Comparison of ENCODE assay signal across 8 cellular contexts in the genomic region with DNA sequence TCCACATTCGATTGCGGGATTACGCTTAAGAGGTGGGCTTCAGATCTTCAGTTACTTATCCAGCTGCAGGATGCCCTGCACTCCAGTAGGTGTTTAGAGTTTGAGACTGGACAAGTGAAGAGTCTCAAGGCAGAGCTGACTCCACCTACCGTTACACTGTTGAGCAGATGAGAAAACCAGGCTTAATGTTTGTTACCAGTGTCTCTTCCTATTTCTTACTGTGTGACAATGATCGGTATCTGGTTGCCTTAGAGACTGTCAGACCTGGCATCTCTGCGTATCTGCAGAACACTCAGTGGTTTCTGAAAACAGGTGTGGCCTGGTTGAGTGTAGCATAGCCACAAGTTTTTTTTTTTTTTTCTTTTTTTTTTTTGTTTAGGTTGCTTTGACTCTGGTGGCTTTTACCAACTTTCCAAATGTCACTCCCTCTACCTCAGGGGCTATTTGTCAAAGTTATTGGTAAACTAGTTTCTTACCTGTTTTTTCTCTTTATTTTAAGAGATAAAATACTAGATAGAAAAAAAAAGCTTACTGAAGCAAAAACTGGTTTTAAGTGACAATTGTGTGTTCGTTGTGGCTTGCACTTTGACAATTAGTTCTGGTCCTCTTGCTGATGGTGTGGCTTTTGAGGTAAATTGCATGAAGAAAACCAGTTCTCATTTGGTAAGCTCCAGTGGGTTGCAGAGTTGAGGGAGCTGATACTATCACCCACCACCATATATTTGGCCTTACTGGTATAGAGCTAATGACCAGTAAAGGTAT.
DNase-seq lines count a peak whose midpoint lies in the region; ATAC-seq and TF ChIP-seq lines count a peak whose summit lies in the region.

No MANE protein-coding gene starts in this region.

- no peaks in the 10 kb centered on the region for H3K36me3 ChIP-seq in lower lobe of right lung

- CTCF ChIA-PET in WTC11 (lab: Charles Lee) (interaction anchor here (0.7 kb wide), 2 partner anchors 145 to 328 kb away, joined by 4 to 8 read pairs; no protein-coding TSS in a partner anchor), Calu3 (lab: Charles Lee) (no interaction called here)

- H3K4me3 ChIP-seq in lower lobe of right lung = no peak overlapping the region

- DNase-seq in activated CD8-positive, alpha-beta memory T cell treated with anti-CD3 and anti-CD28 coated beads, Interleukin-2, amount 50 U/mL, for 1 hour (ENCODE audit: extremely low read depth) = peak; percentile 69
- DNase-seq in activated CD8-positive, alpha-beta memory T cell treated with anti-CD3 and anti-CD28 coated beads for 24 hours = no peak
- DNase-seq in WTC11 (ENCODE audit: low spot score) (no peak), lower lobe of right lung (no peak), NCI-H1105 (lab: John Stamatoyannopoulos, UW) (no peak), Calu3 (no peak), GDM1 (lab: John Stamatoyannopoulos, UW) (no peak)

- H3K27ac Mint-ChIP-seq in WTC11 (no peak overlapping the region), Calu3 (ENCODE audit: unreplicated experiment) (no peak overlapping the region)

- H3K36me3 Mint-ChIP-seq in WTC11 (no peaks in the 10 kb centered on the region), Calu3 (ENCODE audit: insufficient read depth, unreplicated experiment) (no peaks in the 10 kb centered on the region)

- no peaks in the 10 kb centered on the region for H3K27me3 ChIP-seq in lower lobe of right lung (ENCODE audit: low read depth)

- H3K27ac ChIP-seq in lower lobe of right lung = peak overlapping the region; percentile 4

- H3K4me3 Mint-ChIP-seq in WTC11 = no peak overlapping the region
- H3K4me3 Mint-ChIP-seq in Calu3 (ENCODE audit: low read depth, unreplicated experiment) = no peak overlapping the region

- intact Hi-C loops in lower lobe of right lung (cut with DNase I) = no loop called here
- intact Hi-C loops in Calu3 (cut with micrococcal nuclease; ENCODE audit: unreplicated experiment) = no loop called here

- POLR2A ChIA-PET in WTC11 (lab: Charles Lee) = no interaction called here

- BruUV-seq in Calu3 (replicated peaks; lab: Mats Ljungman, UMichigan) = no TSS peak

- H3K9me3 Mint-ChIP-seq in WTC11 = no peaks in the 10 kb centered on the region
- H3K9me3 Mint-ChIP-seq in Calu3 (ENCODE audit: low read depth, unreplicated experiment) = no peaks in the 10 kb centered on the region

- H3K27me3 Mint-ChIP-seq in WTC11 (ENCODE audit: low read depth) = no peaks in the 10 kb centered on the region
- no peaks in the 10 kb centered on the region for H3K27me3 Mint-ChIP-seq in Calu3 (ENCODE audit: unreplicated experiment)

- ATAC-seq in HG03060 (IDR thresholded peaks at IDR 0.05; ENCODE audit: low read depth, unreplicated experiment) (peak; percentile 94), WTC11 (peak; percentile 28; the same call in 1 of the 2 replicates), lower lobe of right lung (peak; percentile 74 to 80)

- no peaks in the 10 kb centered on the region for H3K9me3 ChIP-seq in lower lobe of right lung

- TF ChIP-seq CTCF in WTC11 (IDR thresholded peaks at IDR 0.05) (no peak), lower lobe of right lung (IDR thresholded peaks at IDR 0.05) (no peak), Calu3 (IDR thresholded peaks at IDR 0.05; ENCODE audit: unreplicated experiment) (no peak)

- H3K4me1 ChIP-seq in lower lobe of right lung = peaks cover 24% of the 10 kb centered on the region

- H3K4me1 Mint-ChIP-seq in WTC11 = peaks cover 11% of the 10 kb centered on the region
- no peaks in the 10 kb centered on the region for H3K4me1 Mint-ChIP-seq in Calu3 (ENCODE audit: low read depth, unreplicated experiment)

TF ChIP-seq in WTC11, 78 proteins besides CTCF, POLR2A, EP300 and RAD21 (continues in another document):
- TF ChIP-seq ZNF121 (CRISPR knock-in tag; IDR thresholded peaks at IDR 0.05) (no peak), EMX1 (CRISPR knock-in tag; IDR thresholded peaks at IDR 0.05) (no peak), HMGA2 (CRISPR knock-in tag; IDR thresholded peaks at IDR 0.05) (no peak), E2F1 (CRISPR knock-in tag; IDR thresholded peaks at IDR 0.05) (no peak), SOX15 (CRISPR knock-in tag; IDR thresholded peaks at IDR 0.05) (no peak), CREM (CRISPR knock-in tag; IDR thresholded peaks at IDR 0.05) (no peak), AR (CRISPR knock-in tag; IDR thresholded peaks at IDR 0.05) (no peak), PREB (CRISPR knock-in tag; IDR thresholded peaks at IDR 0.05; ENCODE audit: borderline replicate concordance) (no peak), STAT6 (CRISPR knock-in tag; conservative IDR thresholded peaks at IDR 0.05; ENCODE audit: low read depth) (no peak), NR3C1 (CRISPR knock-in tag; conservative IDR thresholded peaks at IDR 0.05; ENCODE audit: low read depth) (no peak), MYBL2 (CRISPR knock-in tag; IDR thresholded peaks at IDR 0.05) (no peak), RELA (CRISPR knock-in tag; IDR thresholded peaks at IDR 0.05; ENCODE audit: borderline replicate concordance) (no peak), NFATC4 (CRISPR knock-in tag; IDR thresholded peaks at IDR 0.05) (no peak), ZNF219 (CRISPR knock-in tag; IDR thresholded peaks at IDR 0.05; ENCODE audit: borderline replicate concordance) (no peak), ZNF416 (CRISPR knock-in tag; IDR thresholded peaks at IDR 0.05) (no peak)
- TF ChIP-seq, protein P1, sequence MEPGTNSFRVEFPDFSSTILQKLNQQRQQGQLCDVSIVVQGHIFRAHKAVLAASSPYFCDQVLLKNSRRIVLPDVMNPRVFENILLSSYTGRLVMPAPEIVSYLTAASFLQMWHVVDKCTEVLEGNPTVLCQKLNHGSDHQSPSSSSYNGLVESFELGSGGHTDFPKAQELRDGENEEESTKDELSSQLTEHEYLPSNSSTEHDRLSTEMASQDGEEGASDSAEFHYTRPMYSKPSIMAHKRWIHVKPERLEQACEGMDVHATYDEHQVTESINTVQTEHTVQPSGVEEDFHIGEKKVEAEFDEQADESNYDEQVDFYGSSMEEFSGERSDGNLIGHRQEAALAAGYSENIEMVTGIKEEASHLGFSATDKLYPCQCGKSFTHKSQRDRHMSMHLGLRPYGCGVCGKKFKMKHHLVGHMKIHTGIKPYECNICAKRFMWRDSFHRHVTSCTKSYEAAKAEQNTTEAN (CRISPR knock-in tag; IDR thresholded peaks at IDR 0.05) = no peak

Comparison
In these comparisons a context has a peak if more than half of its experiments do, and no peak if none do; other contexts are left out.
1. ATAC-seq: peak in every context shown above with its lines; median percentile 94 in HG03060; 77 in lower lobe of right lung; 28 in WTC11.